ENCODE assay signal across 21 cellular contexts in the genomic region with DNA sequence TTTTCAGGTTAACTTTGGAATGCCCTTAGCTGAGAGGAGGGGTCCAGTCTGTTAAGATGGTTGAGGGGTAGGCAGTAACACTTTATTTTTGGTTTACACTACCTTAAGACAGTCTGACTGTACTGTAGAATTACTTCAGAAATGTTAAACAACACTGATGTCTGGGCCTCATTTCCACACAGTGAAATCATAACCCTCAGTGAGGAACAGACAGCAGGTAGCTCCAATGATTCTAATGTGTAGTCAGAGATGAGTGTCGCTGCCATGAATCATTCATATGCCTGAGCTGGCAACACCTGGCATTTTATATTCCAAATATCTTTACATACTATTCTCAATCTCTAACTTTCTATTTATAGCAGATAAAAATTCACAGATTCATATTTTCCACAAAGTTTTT. TPM values are rescaled to one million over a fixed set of nuclear protein-coding genes. Genes with fewer than 3 reads are reported as not detected.
"Had no signal": no experiment of that assay in that cellular context is flagged by ENCODE, and none has a peak within 500 bp of the region (broad histone marks: within the 10 kb centered on the region; RNA-seq: fewer than 3 reads in every experiment).

No MANE protein-coding gene starts in this region.

- H3K4me3 Mint-ChIP-seq: activated CD8-positive, alpha-beta T cell treated with anti-CD3 and anti-CD28 coated beads, Interleukin-2, amount 10 ng/mL, durations not matched to agents 7 days and 5 days; T-helper 17 cell had no signal

- DNase-seq: activated CD4-positive, CD25-positive, alpha-beta regulatory T cell; activated CD8-positive, alpha-beta memory T cell treated with anti-CD3 and anti-CD28 coated beads, Interleukin-2, amount 50 U/mL, for 48 hours; activated CD8-positive, alpha-beta T cell treated with anti-CD3 and anti-CD28 coated beads, Interleukin-2, amount 10 ng/mL, durations not matched to agents 7 days and 5 days; activated effector memory CD4-positive, alpha-beta T cell treated with anti-CD3 and anti-CD28 coated beads, Interleukin-2, amount 50 U/mL, for 16 hours; gastrocnemius medialis; kidney; left ventricle myocardium superior; mesendoderm; psoas muscle; right lobe of liver; stimulated activated CD4-positive, alpha-beta T cell treated with anti-CD3 and anti-CD28 coated beads, Interleukin-2, amount 100 ng/mL, for 24 hours; stimulated activated naive CD4-positive, alpha-beta T cell treated with Interleukin-2 at 50 U/mL for 16 hours; T-helper 17 cell; testis had no signal

- H3K4me3 ChIP-seq: gastrocnemius medialis, psoas muscle, right lobe of liver, testis had no signal

- H3K4me1 ChIP-seq: gastrocnemius medialis, psoas muscle, right lobe of liver, testis had no signal

- H3K27ac ChIP-seq: gastrocnemius medialis, psoas muscle, right lobe of liver, testis had no signal

- ATAC-seq: activated CD8-positive, alpha-beta T cell treated with anti-CD3 and anti-CD28 coated beads, Interleukin-2, amount 10 ng/mL, durations not matched to agents 7 days and 5 days; gastrocnemius medialis; left ventricle myocardium superior; psoas muscle; right lobe of liver; SK-N-SH treated with all-trans-retinoic acid at 6 μM for 48 hours; T-helper 17 cell had no signal

- H3K27ac Mint-ChIP-seq: activated CD8-positive, alpha-beta T cell treated with anti-CD3 and anti-CD28 coated beads, Interleukin-2, amount 10 ng/mL, durations not matched to agents 7 days and 5 days; T-helper 17 cell had no signal

- H3K36me3 ChIP-seq: gastrocnemius medialis, right lobe of liver had no signal

- H3K27me3 ChIP-seq: gastrocnemius medialis, right lobe of liver, testis had no signal

- H3K9me3 ChIP-seq: gastrocnemius medialis, psoas muscle, right lobe of liver, testis had no signal

RNA-seq across cellular contexts. Expression of a gene that starts 37.3 kb away (rescaled TPM):
- total RNA-seq: activated CD8-positive, alpha-beta T cell treated with anti-CD3 and anti-CD28 coated beads, Interleukin-2, amount 10 ng/mL, durations not matched to agents 7 days and 5 days; astrocyte; cardiac septum; fibroblast of lung; gastrocnemius medialis; kidney; left ventricle myocardium superior; osteoblast; psoas muscle; right lobe of liver; T-helper 17 cell; testis; ureter had no signal
- polyA plus RNA-seq: fibroblast of lung, neural cell had no signal
